Comparison of ENCODE assay signal across 1 cellular context in the genomic region with DNA sequence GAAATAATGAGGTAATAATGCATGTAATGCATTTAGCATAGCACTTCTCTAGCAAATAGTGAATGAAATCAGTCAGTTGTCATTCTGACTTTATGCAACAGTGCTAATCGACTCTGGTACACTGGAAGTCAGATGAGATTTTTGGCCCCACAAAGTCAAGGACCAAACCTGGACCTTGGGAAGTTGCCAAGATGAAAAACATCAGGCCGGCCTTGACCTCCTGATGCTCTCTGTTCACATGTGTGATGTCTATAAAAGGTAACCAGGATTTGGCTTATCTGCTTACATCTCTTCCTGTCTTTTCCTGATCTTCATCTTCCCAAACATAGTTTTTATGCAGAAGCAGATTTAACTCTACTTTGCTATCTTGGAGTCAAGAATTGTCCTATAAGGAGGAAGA.
TF ChIP-seq lines count a peak whose summit lies in the region.

No MANE protein-coding gene starts in this region.

TF ChIP-seq in HepG2, 621 proteins besides CTCF, POLR2A, EP300 and RAD21 (continued from another document and continues in another):
- TF ChIP-seq, protein P1, sequence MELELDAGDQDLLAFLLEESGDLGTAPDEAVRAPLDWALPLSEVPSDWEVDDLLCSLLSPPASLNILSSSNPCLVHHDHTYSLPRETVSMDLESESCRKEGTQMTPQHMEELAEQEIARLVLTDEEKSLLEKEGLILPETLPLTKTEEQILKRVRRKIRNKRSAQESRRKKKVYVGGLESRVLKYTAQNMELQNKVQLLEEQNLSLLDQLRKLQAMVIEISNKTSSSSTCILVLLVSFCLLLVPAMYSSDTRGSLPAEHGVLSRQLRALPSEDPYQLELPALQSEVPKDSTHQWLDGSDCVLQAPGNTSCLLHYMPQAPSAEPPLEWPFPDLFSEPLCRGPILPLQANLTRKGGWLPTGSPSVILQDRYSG (CRISPR knock-in tag; IDR thresholded peaks at IDR 0.05) = no peak
- TF ChIP-seq ZFP36L2 (CRISPR knock-in tag; IDR thresholded peaks at IDR 0.05) (no peak), NCOA2 (CRISPR knock-in tag; IDR thresholded peaks at IDR 0.05) (peak; percentile 59), NR2F6 (IDR thresholded peaks at IDR 0.05) (peak; percentile 65; the same call in 1 of the 2 replicates), NR2F6 (CRISPR knock-in tag; IDR thresholded peaks at IDR 0.05) (peak; percentile 81), KMT2B (CRISPR knock-in tag; IDR thresholded peaks at IDR 0.05) (no peak), MAFG (CRISPR knock-in tag; IDR thresholded peaks at IDR 0.05) (no peak), NFE2L2 (IDR thresholded peaks at IDR 0.05; ENCODE audit: low read length) (no peak), ARHGAP35 (CRISPR knock-in tag; IDR thresholded peaks at IDR 0.05; ENCODE audit: borderline replicate concordance) (no peak), CREM (IDR thresholded peaks at IDR 0.05) (peak; percentile 20; the same call in 1 of the 2 replicates), CREM (CRISPR knock-in tag; IDR thresholded peaks at IDR 0.05) (no peak), FOXO1 (CRISPR knock-in tag; IDR thresholded peaks at IDR 0.05) (no peak), HNF4G (IDR thresholded peaks at IDR 0.05; ENCODE audit: borderline replicate concordance, low read depth, low read length) (no peak), HNF4G (CRISPR knock-in tag; IDR thresholded peaks at IDR 0.05; ENCODE audit: borderline replicate concordance, low read depth) (no peak), ZSCAN9 (CRISPR knock-in tag; IDR thresholded peaks at IDR 0.05; ENCODE audit: borderline replicate concordance) (no peak), ATF7 (IDR thresholded peaks at IDR 0.05) (no peak), ATF7 (CRISPR knock-in tag; IDR thresholded peaks at IDR 0.05) (no peak), SALL1 (CRISPR knock-in tag; IDR thresholded peaks at IDR 0.05) (0 out of 2 replicates have a peak, but pooled peaks have one; percentile 19), MEF2D (CRISPR knock-in tag; IDR thresholded peaks at IDR 0.05) (peak; percentile 57), ZNF816 (CRISPR knock-in tag; IDR thresholded peaks at IDR 0.05; ENCODE audit: borderline replicate concordance) (no peak), ZBTB1 (CRISPR knock-in tag; IDR thresholded peaks at IDR 0.05; ENCODE audit: borderline replicate concordance) (no peak), HNF4A (CRISPR knock-in tag; IDR thresholded peaks at IDR 0.05) (peak; percentile 61), AGO2 (optimal IDR thresholded peaks at IDR 0.05; ENCODE audit: low read depth, low read length) (no peak), POLR2AphosphoS5 (IDR thresholded peaks at IDR 0.05; ENCODE audit: low read depth, low read length) (no peak), SP1 (IDR thresholded peaks at IDR 0.05) (no peak), SP1 (CRISPR knock-in tag; IDR thresholded peaks at IDR 0.05) (no peak), SRF (IDR thresholded peaks at IDR 0.05; ENCODE audit: low read depth, low read length) (peak; percentile 62), NBN (conservative IDR thresholded peaks at IDR 0.05) (no peak)
- TF ChIP-seq, protein P2, sequence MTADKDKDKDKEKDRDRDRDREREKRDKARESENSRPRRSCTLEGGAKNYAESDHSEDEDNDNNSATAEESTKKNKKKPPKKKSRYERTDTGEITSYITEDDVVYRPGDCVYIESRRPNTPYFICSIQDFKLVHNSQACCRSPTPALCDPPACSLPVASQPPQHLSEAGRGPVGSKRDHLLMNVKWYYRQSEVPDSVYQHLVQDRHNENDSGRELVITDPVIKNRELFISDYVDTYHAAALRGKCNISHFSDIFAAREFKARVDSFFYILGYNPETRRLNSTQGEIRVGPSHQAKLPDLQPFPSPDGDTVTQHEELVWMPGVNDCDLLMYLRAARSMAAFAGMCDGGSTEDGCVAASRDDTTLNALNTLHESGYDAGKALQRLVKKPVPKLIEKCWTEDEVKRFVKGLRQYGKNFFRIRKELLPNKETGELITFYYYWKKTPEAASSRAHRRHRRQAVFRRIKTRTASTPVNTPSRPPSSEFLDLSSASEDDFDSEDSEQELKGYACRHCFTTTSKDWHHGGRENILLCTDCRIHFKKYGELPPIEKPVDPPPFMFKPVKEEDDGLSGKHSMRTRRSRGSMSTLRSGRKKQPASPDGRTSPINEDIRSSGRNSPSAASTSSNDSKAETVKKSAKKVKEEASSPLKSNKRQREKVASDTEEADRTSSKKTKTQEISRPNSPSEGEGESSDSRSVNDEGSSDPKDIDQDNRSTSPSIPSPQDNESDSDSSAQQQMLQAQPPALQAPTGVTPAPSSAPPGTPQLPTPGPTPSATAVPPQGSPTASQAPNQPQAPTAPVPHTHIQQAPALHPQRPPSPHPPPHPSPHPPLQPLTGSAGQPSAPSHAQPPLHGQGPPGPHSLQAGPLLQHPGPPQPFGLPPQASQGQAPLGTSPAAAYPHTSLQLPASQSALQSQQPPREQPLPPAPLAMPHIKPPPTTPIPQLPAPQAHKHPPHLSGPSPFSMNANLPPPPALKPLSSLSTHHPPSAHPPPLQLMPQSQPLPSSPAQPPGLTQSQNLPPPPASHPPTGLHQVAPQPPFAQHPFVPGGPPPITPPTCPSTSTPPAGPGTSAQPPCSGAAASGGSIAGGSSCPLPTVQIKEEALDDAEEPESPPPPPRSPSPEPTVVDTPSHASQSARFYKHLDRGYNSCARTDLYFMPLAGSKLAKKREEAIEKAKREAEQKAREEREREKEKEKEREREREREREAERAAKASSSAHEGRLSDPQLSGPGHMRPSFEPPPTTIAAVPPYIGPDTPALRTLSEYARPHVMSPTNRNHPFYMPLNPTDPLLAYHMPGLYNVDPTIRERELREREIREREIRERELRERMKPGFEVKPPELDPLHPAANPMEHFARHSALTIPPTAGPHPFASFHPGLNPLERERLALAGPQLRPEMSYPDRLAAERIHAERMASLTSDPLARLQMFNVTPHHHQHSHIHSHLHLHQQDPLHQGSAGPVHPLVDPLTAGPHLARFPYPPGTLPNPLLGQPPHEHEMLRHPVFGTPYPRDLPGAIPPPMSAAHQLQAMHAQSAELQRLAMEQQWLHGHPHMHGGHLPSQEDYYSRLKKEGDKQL (CRISPR knock-in tag; IDR thresholded peaks at IDR 0.05; ENCODE audit: low read depth) = no peak
- TF ChIP-seq, protein P3, sequence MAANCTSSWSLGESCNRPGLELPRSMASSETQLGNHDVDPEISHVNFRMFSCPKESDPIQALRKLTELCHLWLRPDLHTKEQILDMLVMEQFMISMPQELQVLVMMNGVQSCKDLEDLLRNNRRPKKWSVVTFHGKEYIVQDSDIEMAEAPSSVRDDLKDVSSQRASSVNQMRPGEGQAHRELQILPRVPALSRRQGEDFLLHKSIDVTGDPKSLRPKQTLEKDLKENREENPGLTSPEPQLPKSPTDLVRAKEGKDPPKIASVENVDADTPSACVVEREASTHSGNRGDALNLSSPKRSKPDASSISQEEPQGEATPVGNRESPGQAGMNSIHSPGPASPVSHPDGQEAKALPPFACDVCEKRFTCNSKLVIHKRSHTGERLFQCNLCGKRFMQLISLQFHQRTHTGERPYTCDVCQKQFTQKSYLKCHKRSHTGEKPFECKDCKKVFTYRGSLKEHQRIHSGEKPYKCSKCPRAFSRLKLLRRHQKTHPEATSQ (CRISPR knock-in tag; IDR thresholded peaks at IDR 0.05; ENCODE audit: borderline replicate concordance) = no peak
- TF ChIP-seq, protein P4, sequence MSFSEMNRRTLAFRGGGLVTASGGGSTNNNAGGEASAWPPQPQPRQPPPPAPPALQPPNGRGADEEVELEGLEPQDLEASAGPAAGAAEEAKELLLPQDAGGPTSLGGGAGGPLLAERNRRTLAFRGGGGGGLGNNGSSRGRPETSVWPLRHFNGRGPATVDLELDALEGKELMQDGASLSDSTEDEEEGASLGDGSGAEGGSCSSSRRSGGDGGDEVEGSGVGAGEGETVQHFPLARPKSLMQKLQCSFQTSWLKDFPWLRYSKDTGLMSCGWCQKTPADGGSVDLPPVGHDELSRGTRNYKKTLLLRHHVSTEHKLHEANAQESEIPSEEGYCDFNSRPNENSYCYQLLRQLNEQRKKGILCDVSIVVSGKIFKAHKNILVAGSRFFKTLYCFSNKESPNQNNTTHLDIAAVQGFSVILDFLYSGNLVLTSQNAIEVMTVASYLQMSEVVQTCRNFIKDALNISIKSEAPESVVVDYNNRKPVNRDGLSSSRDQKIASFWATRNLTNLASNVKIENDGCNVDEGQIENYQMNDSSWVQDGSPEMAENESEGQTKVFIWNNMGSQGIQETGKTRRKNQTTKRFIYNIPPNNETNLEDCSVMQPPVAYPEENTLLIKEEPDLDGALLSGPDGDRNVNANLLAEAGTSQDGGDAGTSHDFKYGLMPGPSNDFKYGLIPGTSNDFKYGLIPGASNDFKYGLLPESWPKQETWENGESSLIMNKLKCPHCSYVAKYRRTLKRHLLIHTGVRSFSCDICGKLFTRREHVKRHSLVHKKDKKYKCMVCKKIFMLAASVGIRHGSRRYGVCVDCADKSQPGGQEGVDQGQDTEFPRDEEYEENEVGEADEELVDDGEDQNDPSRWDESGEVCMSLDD (CRISPR knock-in tag; IDR thresholded peaks at IDR 0.05; ENCODE audit: borderline replicate concordance) = no peak
- TF ChIP-seq, protein P5, sequence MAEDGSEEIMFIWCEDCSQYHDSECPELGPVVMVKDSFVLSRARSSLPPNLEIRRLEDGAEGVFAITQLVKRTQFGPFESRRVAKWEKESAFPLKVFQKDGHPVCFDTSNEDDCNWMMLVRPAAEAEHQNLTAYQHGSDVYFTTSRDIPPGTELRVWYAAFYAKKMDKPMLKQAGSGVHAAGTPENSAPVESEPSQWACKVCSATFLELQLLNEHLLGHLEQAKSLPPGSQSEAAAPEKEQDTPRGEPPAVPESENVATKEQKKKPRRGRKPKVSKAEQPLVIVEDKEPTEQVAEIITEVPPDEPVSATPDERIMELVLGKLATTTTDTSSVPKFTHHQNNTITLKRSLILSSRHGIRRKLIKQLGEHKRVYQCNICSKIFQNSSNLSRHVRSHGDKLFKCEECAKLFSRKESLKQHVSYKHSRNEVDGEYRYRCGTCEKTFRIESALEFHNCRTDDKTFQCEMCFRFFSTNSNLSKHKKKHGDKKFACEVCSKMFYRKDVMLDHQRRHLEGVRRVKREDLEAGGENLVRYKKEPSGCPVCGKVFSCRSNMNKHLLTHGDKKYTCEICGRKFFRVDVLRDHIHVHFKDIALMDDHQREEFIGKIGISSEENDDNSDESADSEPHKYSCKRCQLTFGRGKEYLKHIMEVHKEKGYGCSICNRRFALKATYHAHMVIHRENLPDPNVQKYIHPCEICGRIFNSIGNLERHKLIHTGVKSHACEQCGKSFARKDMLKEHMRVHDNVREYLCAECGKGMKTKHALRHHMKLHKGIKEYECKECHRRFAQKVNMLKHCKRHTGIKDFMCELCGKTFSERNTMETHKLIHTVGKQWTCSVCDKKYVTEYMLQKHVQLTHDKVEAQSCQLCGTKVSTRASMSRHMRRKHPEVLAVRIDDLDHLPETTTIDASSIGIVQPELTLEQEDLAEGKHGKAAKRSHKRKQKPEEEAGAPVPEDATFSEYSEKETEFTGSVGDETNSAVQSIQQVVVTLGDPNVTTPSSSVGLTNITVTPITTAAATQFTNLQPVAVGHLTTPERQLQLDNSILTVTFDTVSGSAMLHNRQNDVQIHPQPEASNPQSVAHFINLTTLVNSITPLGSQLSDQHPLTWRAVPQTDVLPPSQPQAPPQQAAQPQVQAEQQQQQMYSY (CRISPR knock-in tag; IDR thresholded peaks at IDR 0.05) = no peak
- TF ChIP-seq, protein P6, sequence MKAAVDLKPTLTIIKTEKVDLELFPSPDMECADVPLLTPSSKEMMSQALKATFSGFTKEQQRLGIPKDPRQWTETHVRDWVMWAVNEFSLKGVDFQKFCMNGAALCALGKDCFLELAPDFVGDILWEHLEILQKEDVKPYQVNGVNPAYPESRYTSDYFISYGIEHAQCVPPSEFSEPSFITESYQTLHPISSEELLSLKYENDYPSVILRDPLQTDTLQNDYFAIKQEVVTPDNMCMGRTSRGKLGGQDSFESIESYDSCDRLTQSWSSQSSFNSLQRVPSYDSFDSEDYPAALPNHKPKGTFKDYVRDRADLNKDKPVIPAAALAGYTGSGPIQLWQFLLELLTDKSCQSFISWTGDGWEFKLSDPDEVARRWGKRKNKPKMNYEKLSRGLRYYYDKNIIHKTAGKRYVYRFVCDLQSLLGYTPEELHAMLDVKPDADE (CRISPR knock-in tag; IDR thresholded peaks at IDR 0.05) = no peak
- TF ChIP-seq, protein P7, sequence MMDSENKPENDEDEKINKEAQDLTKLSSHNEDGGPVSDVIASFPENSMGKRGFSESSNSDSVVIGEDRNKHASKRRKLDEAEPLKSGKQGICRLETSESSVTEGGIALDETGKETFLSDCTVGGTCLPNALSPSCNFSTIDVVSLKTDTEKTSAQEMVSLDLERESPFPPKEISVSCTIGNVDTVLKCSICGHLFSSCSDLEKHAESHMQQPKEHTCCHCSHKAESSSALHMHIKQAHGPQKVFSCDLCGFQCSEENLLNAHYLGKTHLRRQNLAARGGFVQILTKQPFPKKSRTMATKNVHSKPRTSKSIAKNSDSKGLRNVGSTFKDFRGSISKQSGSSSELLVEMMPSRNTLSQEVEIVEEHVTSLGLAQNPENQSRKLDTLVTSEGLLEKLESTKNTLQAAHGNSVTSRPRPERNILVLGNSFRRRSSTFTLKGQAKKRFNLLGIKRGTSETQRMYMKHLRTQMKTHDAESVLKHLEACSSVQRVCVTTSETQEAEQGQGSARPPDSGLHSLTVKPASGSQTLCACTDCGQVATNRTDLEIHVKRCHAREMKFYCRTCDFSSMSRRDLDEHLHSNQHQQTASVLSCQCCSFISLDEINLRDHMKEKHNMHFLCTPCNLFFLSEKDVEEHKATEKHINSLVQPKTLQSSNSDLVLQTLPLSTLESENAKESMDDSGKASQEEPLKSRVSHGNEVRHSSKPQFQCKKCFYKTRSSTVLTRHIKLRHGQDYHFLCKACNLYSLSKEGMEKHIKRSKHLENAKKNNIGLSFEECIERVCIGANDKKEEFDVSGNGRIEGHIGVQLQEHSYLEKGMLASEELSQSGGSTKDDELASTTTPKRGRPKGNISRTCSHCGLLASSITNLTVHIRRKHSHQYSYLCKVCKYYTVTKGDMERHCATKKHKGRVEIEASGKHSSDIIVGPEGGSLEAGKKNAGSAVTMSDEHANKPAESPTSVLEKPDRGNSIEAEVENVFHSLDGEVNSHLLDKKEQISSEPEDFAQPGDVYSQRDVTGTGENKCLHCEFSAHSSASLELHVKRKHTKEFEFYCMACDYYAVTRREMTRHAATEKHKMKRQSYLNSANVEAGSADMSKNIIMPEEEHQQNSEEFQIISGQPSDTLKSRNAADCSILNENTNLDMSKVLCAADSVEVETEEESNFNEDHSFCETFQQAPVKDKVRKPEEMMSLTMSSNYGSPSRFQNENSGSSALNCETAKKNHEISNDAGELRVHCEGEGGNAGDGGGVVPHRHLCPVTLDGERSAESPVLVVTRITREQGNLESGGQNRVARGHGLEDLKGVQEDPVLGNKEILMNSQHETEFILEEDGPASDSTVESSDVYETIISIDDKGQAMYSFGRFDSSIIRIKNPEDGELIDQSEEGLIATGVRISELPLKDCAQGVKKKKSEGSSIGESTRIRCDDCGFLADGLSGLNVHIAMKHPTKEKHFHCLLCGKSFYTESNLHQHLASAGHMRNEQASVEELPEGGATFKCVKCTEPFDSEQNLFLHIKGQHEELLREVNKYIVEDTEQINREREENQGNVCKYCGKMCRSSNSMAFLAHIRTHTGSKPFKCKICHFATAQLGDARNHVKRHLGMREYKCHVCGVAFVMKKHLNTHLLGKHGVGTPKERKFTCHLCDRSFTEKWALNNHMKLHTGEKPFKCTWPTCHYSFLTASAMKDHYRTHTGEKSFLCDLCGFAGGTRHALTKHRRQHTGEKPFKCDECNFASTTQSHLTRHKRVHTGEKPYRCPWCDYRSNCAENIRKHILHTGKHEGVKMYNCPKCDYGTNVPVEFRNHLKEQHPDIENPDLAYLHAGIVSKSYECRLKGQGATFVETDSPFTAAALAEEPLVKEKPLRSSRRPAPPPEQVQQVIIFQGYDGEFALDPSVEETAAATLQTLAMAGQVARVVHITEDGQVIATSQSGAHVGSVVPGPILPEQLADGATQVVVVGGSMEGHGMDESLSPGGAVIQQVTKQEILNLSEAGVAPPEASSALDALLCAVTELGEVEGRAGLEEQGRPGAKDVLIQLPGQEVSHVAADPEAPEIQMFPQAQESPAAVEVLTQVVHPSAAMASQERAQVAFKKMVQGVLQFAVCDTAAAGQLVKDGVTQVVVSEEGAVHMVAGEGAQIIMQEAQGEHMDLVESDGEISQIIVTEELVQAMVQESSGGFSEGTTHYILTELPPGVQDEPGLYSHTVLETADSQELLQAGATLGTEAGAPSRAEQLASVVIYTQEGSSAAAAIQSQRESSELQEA (CRISPR knock-in tag; IDR thresholded peaks at IDR 0.05; ENCODE audit: not compliant biosample characterization) = no peak
